ENCODE assay signal across 14 cellular contexts in genomic region chr4:98481167-98481566, GRCh38.
DNase-seq lines count a peak whose midpoint lies in the region; ATAC-seq and TF ChIP-seq lines count a peak whose summit lies in the region.
"Had no signal": no experiment of that assay in that cellular context is flagged by ENCODE, and none has a peak within 500 bp of the region (broad histone marks: within the 10 kb centered on the region; RNA-seq: fewer than 3 reads in every experiment).

No MANE protein-coding gene starts in this region.

- H3K36me3 Mint-ChIP-seq in naive thymus-derived CD4-positive, alpha-beta T cell: peaks cover 0 to 41% (median 19%) of the 10 kb centered on the region in 5 donors

- CTCF ChIA-PET in PC-3 (lab: Charles Lee): no interaction called here
- CTCF ChIA-PET in naive thymus-derived CD4-positive, alpha-beta T cell (lab: Charles Lee): interaction anchor here (0.6 to 1.2 kb wide), 2 partner anchors 13 to 352 kb away, joined by 3 read pairs; no protein-coding TSS in a partner anchor

- peaks cover 41% of the 10 kb centered on the region for H3K79me2 ChIP-seq in PC-3 (ENCODE audit: low read length)

- H3F3A ChIP-seq in PC-3 (ENCODE audit: low read length, unreplicated experiment): no peaks in the 10 kb centered on the region

- H3K9ac ChIP-seq in PC-3 (ENCODE audit: low read length): peak overlapping the region; percentile 58; the same call in 1 of the 2 replicates

- no peaks in the 10 kb centered on the region for H3K27me3 Mint-ChIP-seq in naive thymus-derived CD4-positive, alpha-beta T cell
- H3K27me3 Mint-ChIP-seq: CD4-positive, alpha-beta T cell; IgD-negative memory B cell had no signal

- POLR2A ChIA-PET in PC-3 (lab: Charles Lee; ENCODE audit: unreplicated experiment): no interaction called here
- POLR2A ChIA-PET in naive thymus-derived CD4-positive, alpha-beta T cell (lab: Charles Lee): no interaction called here

- DNase-seq in NCI-H82 (lab: John Stamatoyannopoulos, UW) (peak; percentile 35), NCI-H82 treated with DMSO at 0.1 percent for 48 hours (lab: John Stamatoyannopoulos, UW; ENCODE audit: unreplicated experiment) (no peak), PC-3 (no peak), left ventricle myocardium superior (peak; percentile 30), pons (ENCODE audit: low spot score) (peak; percentile 77), stomach (no peak)
- no peak for DNase-seq in naive thymus-derived CD4-positive, alpha-beta T cell
- DNase-seq: CD4-positive, alpha-beta T cell; effector CD8-positive, alpha-beta T cell; NCI-H1105 treated with DMSO at 0.1 percent for 48 hours; ovary had no signal

- H3K4me2 ChIP-seq in PC-3 (ENCODE audit: low read length): no peak overlapping the region

- H3K4me1 Mint-ChIP-seq in naive thymus-derived CD4-positive, alpha-beta T cell: peaks cover 6 to 72% (median 33%) of the 10 kb centered on the region in 7 donors

- H3K4me3 ChIP-seq in PC-3 (ENCODE audit: low read length) (no peak overlapping the region), stomach (no peak overlapping the region)
- no peak overlapping the region for H3K4me3 ChIP-seq in naive thymus-derived CD4-positive, alpha-beta T cell (ENCODE audit: low read length)
- H3K4me3 ChIP-seq: ovary had no signal

- WGBS in stomach, 5 donors: 26 to 44% (median 39%) methylated on average over 3 of the region's 3 CpGs

- H3K27ac ChIP-seq in PC-3 (ENCODE audit: low read length) (peak overlapping the region; percentile 97), stomach (no peak overlapping the region)
- H3K27ac ChIP-seq in naive thymus-derived CD4-positive, alpha-beta T cell (ENCODE audit: low read depth, low read length): no peak overlapping the region
- H3K27ac ChIP-seq: ovary had no signal

- H3K27me3 ChIP-seq in PC-3 (ENCODE audit: low read length): no peaks in the 10 kb centered on the region
- H3K27me3 ChIP-seq in naive thymus-derived CD4-positive, alpha-beta T cell (ENCODE audit: control insufficient read depth in 2 of 2, insufficient read depth in 2 of 2, low read length in 2 of 2): no peaks in the 10 kb centered on the region
- H3K27me3 ChIP-seq in stomach: no peaks in the 10 kb centered on the region
- H3K27me3 ChIP-seq: ovary had no signal

- H3K9me2 ChIP-seq in PC-3 (replicated peaks; ENCODE audit: low read length): no peaks in the 10 kb centered on the region

- TF ChIP-seq CTCF in PC-3 (conservative IDR thresholded peaks at IDR 0.05; ENCODE audit: low read depth, low read length) (no peak), stomach (IDR thresholded peaks at IDR 0.05) (no peak)

- no peak overlapping the region for H2AFZ ChIP-seq in PC-3 (ENCODE audit: low read length)

- no peak for TF ChIP-seq POLR2A in stomach (IDR thresholded peaks at IDR 0.05)

- ATAC-seq in PC-3 (no peak), left ventricle myocardium superior (peak; percentile 83), GM18517 (IDR thresholded peaks at IDR 0.05; ENCODE audit: unreplicated experiment) (no peak)
- no peak for ATAC-seq in naive thymus-derived CD4-positive, alpha-beta T cell
- ATAC-seq: HCT116 had no signal

- TF ChIP-seq EP300 in stomach (IDR thresholded peaks at IDR 0.05): no peak

- peaks cover 19% of the 10 kb centered on the region; the same call in 1 of the 2 replicates for H3K36me3 ChIP-seq in PC-3 (ENCODE audit: low read depth, low read length)
- peaks cover 0 to 14% (median 0%) of the 10 kb centered on the region in 3 experiments for H3K36me3 ChIP-seq in naive thymus-derived CD4-positive, alpha-beta T cell (ENCODE audit: control insufficient read depth in 2 of 3, insufficient read depth in 3 of 3, low read length in 3 of 3)
- peaks cover 0 to 21% (median 1%) of the 10 kb centered on the region in 4 donors for H3K36me3 ChIP-seq in stomach
- H3K36me3 ChIP-seq: ovary had no signal

- H3K4me1 ChIP-seq in PC-3 (ENCODE audit: insufficient read depth, low read length) (peaks cover 69% of the 10 kb centered on the region), stomach (peaks cover 0 to 24% (median 10%) of the 10 kb centered on the region in 4 donors)
- no peaks in the 10 kb centered on the region for H3K4me1 ChIP-seq in naive thymus-derived CD4-positive, alpha-beta T cell (ENCODE audit: control insufficient read depth in 2 of 2, insufficient read depth in 2 of 2, low read length in 2 of 2)

- H3K4me3 Mint-ChIP-seq in naive thymus-derived CD4-positive, alpha-beta T cell: no peak overlapping the region
- H3K4me3 Mint-ChIP-seq: CD4-positive, alpha-beta T cell; IgD-negative memory B cell had no signal

- H3K9me3 Mint-ChIP-seq in naive thymus-derived CD4-positive, alpha-beta T cell: no peaks in the 10 kb centered on the region
- H3K9me3 Mint-ChIP-seq: CD4-positive, alpha-beta T cell had no signal

- H4K20me1 ChIP-seq in PC-3 (ENCODE audit: low read length): no peaks in the 10 kb centered on the region

- no TSS peak for BruUV-seq in PC-3 (replicated peaks; lab: Mats Ljungman, UMichigan)

- H3K9me3 ChIP-seq in PC-3 (ENCODE audit: low read length): no peaks in the 10 kb centered on the region
- no peaks in the 10 kb centered on the region for H3K9me3 ChIP-seq in naive thymus-derived CD4-positive, alpha-beta T cell (ENCODE audit: control insufficient read depth in 2 of 3, low read length in 3 of 3)
- H3K9me3 ChIP-seq in stomach: no peaks in the 10 kb centered on the region
- H3K9me3 ChIP-seq: ovary had no signal

- intact Hi-C loops in PC-3 (cut with micrococcal nuclease) (loop anchor here (5.0 to 10.0 kb wide), 2 partner anchors 94 to 146 kb away; no protein-coding TSS in a partner anchor), left ventricle myocardium superior (cut with micrococcal nuclease) (no loop called here), stomach (cut with DNase I; ENCODE audit: low total_unique reads) (no loop called here)
- intact Hi-C loops in naive thymus-derived CD4-positive, alpha-beta T cell (cut with micrococcal nuclease): no loop called here

- no peak overlapping the region for H3K27ac Mint-ChIP-seq in naive thymus-derived CD4-positive, alpha-beta T cell
- H3K27ac Mint-ChIP-seq: CD4-positive, alpha-beta T cell had no signal

Comparison
In these comparisons a context has a peak if more than half of its experiments do, and no peak if none do; other contexts are left out.
1. DNase-seq: peak in NCI-H82 (single experiment), left ventricle myocardium superior (single experiment) and pons (single experiment); none in NCI-H82 treated with DMSO at 0.1 percent for 48 hours (single experiment), PC-3 (single experiment), naive thymus-derived CD4-positive, alpha-beta T cell (0 of 9) and stomach (single experiment).